ENCODE assay signal across 1 cellular context in genomic region chr1:8848663-8849386, GRCh38.
A peak's percentile ranks its signal among the peaks of the same experiment; 100 is the strongest.
TF ChIP-seq lines count a peak whose summit lies in the region.

No MANE protein-coding gene starts in this region.

TF ChIP-seq in WTC11, 78 proteins besides CTCF, POLR2A, EP300 and RAD21 (continued from another document):
- TF ChIP-seq, protein P1, sequence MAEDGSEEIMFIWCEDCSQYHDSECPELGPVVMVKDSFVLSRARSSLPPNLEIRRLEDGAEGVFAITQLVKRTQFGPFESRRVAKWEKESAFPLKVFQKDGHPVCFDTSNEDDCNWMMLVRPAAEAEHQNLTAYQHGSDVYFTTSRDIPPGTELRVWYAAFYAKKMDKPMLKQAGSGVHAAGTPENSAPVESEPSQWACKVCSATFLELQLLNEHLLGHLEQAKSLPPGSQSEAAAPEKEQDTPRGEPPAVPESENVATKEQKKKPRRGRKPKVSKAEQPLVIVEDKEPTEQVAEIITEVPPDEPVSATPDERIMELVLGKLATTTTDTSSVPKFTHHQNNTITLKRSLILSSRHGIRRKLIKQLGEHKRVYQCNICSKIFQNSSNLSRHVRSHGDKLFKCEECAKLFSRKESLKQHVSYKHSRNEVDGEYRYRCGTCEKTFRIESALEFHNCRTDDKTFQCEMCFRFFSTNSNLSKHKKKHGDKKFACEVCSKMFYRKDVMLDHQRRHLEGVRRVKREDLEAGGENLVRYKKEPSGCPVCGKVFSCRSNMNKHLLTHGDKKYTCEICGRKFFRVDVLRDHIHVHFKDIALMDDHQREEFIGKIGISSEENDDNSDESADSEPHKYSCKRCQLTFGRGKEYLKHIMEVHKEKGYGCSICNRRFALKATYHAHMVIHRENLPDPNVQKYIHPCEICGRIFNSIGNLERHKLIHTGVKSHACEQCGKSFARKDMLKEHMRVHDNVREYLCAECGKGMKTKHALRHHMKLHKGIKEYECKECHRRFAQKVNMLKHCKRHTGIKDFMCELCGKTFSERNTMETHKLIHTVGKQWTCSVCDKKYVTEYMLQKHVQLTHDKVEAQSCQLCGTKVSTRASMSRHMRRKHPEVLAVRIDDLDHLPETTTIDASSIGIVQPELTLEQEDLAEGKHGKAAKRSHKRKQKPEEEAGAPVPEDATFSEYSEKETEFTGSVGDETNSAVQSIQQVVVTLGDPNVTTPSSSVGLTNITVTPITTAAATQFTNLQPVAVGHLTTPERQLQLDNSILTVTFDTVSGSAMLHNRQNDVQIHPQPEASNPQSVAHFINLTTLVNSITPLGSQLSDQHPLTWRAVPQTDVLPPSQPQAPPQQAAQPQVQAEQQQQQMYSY (CRISPR knock-in tag; IDR thresholded peaks at IDR 0.05), result 0 out of 2 replicates have a peak, but pooled peaks have one; percentile 21
- TF ChIP-seq FOXP4 (CRISPR knock-in tag; IDR thresholded peaks at IDR 0.05) (0 out of 2 replicates have a peak, but pooled peaks have one; percentile 2), JUN (CRISPR knock-in tag; IDR thresholded peaks at IDR 0.05) (no peak), CREM (CRISPR knock-in tag; IDR thresholded peaks at IDR 0.05) (no peak), ZNF416 (CRISPR knock-in tag; IDR thresholded peaks at IDR 0.05) (no peak)
- TF ChIP-seq, protein P2, sequence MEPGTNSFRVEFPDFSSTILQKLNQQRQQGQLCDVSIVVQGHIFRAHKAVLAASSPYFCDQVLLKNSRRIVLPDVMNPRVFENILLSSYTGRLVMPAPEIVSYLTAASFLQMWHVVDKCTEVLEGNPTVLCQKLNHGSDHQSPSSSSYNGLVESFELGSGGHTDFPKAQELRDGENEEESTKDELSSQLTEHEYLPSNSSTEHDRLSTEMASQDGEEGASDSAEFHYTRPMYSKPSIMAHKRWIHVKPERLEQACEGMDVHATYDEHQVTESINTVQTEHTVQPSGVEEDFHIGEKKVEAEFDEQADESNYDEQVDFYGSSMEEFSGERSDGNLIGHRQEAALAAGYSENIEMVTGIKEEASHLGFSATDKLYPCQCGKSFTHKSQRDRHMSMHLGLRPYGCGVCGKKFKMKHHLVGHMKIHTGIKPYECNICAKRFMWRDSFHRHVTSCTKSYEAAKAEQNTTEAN (CRISPR knock-in tag; IDR thresholded peaks at IDR 0.05), result no peak
- TF ChIP-seq, protein P3, sequence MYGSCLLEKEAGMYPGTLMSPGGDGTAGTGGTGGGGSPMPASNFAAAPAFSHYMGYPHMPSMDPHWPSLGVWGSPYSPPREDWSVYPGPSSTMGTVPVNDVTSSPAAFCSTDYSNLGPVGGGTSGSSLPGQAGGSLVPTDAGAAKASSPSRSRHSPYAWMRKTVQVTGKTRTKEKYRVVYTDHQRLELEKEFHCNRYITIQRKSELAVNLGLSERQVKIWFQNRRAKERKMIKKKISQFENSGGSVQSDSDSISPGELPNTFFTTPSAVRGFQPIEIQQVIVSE (CRISPR knock-in tag; IDR thresholded peaks at IDR 0.05; ENCODE audit: borderline replicate concordance), result no peak
TF ChIP-seq in WTC11: peak in this region for 3.
